Comparison of ENCODE assay signal across 8 cellular contexts in the genomic region with DNA sequence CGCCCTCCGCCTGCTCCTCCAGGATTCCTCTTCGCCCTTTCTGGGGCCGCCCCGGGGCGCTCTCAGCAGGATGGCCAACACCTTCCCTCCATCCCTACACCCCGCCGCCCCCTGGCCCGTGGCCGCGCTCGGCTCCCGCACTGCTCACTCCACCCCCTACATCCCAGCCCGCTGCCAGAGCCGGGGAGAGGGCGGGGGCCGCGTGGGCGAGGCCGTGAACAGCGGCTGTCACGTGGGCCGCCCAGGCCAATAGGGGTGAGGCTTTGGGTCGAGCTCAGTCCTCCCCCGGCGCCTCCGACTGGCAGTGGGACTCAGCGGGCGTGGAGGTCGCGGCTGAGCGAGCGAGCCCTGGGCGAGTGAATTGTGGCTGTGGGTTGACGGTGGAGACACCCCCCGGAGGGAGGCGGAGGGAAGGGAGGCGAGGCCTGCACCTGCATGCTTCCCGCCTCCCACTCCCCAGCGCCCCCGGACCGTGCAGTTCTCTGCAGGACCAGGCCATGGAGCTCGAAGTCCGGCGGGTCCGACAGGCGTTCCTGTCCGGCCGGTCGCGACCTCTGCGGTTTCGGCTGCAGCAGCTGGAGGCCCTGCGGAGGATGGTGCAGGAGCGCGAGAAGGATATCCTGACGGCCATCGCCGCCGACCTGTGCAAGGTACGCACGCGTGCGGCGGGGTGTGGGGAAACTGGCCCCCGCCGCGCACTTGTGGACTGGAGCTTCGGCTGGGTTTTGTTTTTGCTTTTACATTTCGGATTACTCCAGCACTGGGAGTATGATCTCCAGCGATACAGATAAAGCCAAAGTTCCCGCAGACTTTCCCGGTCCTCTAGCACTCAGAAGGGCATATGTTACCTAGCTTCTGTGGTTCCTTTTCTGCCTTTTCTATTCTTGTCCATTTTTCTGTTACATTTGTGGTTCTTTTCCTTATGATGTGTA. TPM values are rescaled to one million over a fixed set of nuclear protein-coding genes. Genes with fewer than 3 reads are reported as not detected.
DNase-seq lines count a peak whose midpoint lies in the region; ATAC-seq, FAIRE-seq and TF ChIP-seq lines count a peak whose summit lies in the region.

Gene ALDH3A2, plus strand, starts transcription at position 277 of the 932 bp plus-strand sequence. Its CDS starts 221 bp downstream, at position 498.

- H3K9ac ChIP-seq in adipocyte (ENCODE audit: low read length) (peak within 1 kb of the TSS; percentile 94), parathyroid adenoma (peak within 1 kb of the TSS; percentile 22)

- DNase-seq in GM12892 (ENCODE audit: insufficient read length): peak; percentile 96
- peak; percentile 98 for DNase-seq in NCI-H1436 (lab: John Stamatoyannopoulos, UW)
- peak; percentile 84 to 99 (median 91) for DNase-seq in T-cell
- peak; percentile 97 for DNase-seq in adipocyte (ENCODE audit: low read depth)
- peak; percentile 99 for DNase-seq in Right ventricle myocardium superior
- DNase-seq in tibial nerve (ENCODE audit: low spot score in 2 of 2): peak; percentile 95 to 97

- TF ChIP-seq EP300 in tibial nerve (IDR thresholded peaks at IDR 0.05): peak; percentile 54 to 97

- H3K36me3 ChIP-seq in adipocyte (ENCODE audit: control insufficient read depth, insufficient read depth, low read length, severe bottlenecking): peaks cover 7% of the 10 kb centered on the region
- H3K36me3 ChIP-seq in parathyroid adenoma (ENCODE audit: control insufficient read depth, insufficient read depth, low read length): no peaks in the 10 kb centered on the region
- H3K36me3 ChIP-seq in tibial nerve: peaks cover 0 to 7% (median 0%) of the 10 kb centered on the region in 3 donors

- peak; percentile 52 for TF ChIP-seq CTCF in parathyroid adenoma (IDR thresholded peaks at IDR 0.05)
- TF ChIP-seq CTCF in tibial nerve (IDR thresholded peaks at IDR 0.05): peak; percentile 24 to 62 (median 33)

- H3K4me1 ChIP-seq in adipocyte (ENCODE audit: control insufficient read depth, insufficient read depth, low read length): peaks cover 73% of the 10 kb centered on the region
- peaks cover 10% of the 10 kb centered on the region for H3K4me1 ChIP-seq in parathyroid adenoma
- peaks cover 0 to 57% (median 39%) of the 10 kb centered on the region in 4 donors for H3K4me1 ChIP-seq in tibial nerve

- peak within 1 kb of the TSS; percentile 85 for H3K4me2 ChIP-seq in parathyroid adenoma (ENCODE audit: low read length)

- TF ChIP-seq POLR2A in GM12892 (IDR thresholded peaks at IDR 0.05; ENCODE audit: low read depth, low read length): peak; percentile 87; the same call in 1 of the 2 replicates
- peak; percentile 93 to 95 for TF ChIP-seq POLR2A in tibial nerve (IDR thresholded peaks at IDR 0.05)

- H3K27me3 ChIP-seq in adipocyte (replicated peaks; ENCODE audit: control insufficient read depth, insufficient read depth, low read length) (no peaks in the 10 kb centered on the region), parathyroid adenoma (ENCODE audit: control insufficient read depth, insufficient read depth, low read length) (no peaks in the 10 kb centered on the region), tibial nerve (no peaks in the 10 kb centered on the region)

- H3K36me3 Mint-ChIP-seq in T-cell: peaks cover 18% of the 10 kb centered on the region

- peak within 1 kb of the TSS; percentile 94 for H2AFZ ChIP-seq in parathyroid adenoma

- no peaks in the 10 kb centered on the region for H3K27me3 Mint-ChIP-seq in T-cell

- peak; percentile 97 for FAIRE-seq in GM12892 (lab: Jason Lieb, UNC)

- H3K79me2 ChIP-seq in parathyroid adenoma: peaks cover 13% of the 10 kb centered on the region

- peaks cover 40 to 45% (median 42%) of the 10 kb centered on the region in 3 donors for H3K4me1 Mint-ChIP-seq in T-cell

- H3K4me3 ChIP-seq in adipocyte (ENCODE audit: low read length): peak within 1 kb of the TSS; percentile 97
- peak within 1 kb of the TSS; percentile 59 for H3K4me3 ChIP-seq in parathyroid adenoma (ENCODE audit: low read depth, low read length)
- H3K4me3 ChIP-seq in tibial nerve: peak within 1 kb of the TSS; percentile 61 to 91 (median 74)

- peak within 1 kb of the TSS; percentile 85 to 96 for H3K27ac Mint-ChIP-seq in T-cell

- 0% methylated on average over 20 to 39 of the region's 73 CpGs for WGBS in tibial nerve, 2 donors

- CTCF ChIA-PET in T-cell (lab: Charles Lee): interaction anchor here in 1 of 2 donors (1.2 to 2.1 kb wide), 3 partner anchors 13 to 271 kb away, joined by 5 to 11 read pairs (median 5); partner anchors contain the start of gene MAPK7

- peak within 1 kb of the TSS; percentile 93 to 99 (median 94) for H3K4me3 Mint-ChIP-seq in T-cell

- intact Hi-C loops in Right ventricle myocardium superior (cut with DNase I): loop anchor here (5.0 kb wide), 2 partner anchors 99 to 136 kb away; partner anchors contain the start of gene ALDH3A1

- POLR2A ChIA-PET in T-cell (lab: Charles Lee): interaction anchor here in 1 of 2 donors (0.6 to 1.2 kb wide), 3 partner anchors 8 to 478 kb away, joined by 3 to 4 read pairs (median 4); no protein-coding TSS in a partner anchor

- no peaks in the 10 kb centered on the region for H3K9me3 Mint-ChIP-seq in T-cell

- H3K9me3 ChIP-seq in adipocyte (ENCODE audit: control insufficient read depth, low read length) (no peaks in the 10 kb centered on the region), parathyroid adenoma (ENCODE audit: control insufficient read depth, low read length) (no peaks in the 10 kb centered on the region), tibial nerve (no peaks in the 10 kb centered on the region)

- ATAC-seq in HG02798 (IDR thresholded peaks at IDR 0.05; ENCODE audit: poor library complexity, unreplicated experiment): peak; percentile 94
- peak; percentile 95 to 98 (median 96) for ATAC-seq in T-cell (replicated peaks in 1 of 4)
- peak; percentile 99 for ATAC-seq in Right ventricle myocardium superior (ENCODE audit: poor library complexity)

- H3K27ac ChIP-seq in parathyroid adenoma (peak within 1 kb of the TSS; percentile 97), tibial nerve (peak within 1 kb of the TSS; percentile 96 to 99 (median 98))

RNA-seq across cellular contexts. Expression of gene ALDH3A2, which starts in this region (rescaled TPM):
- 21.1 TPM for polyA plus RNA-seq in GM12892 (2012; ENCODE audit: missing spikeins)
- total RNA-seq in T-cell (10 to 100 TPM; 21.9 to 38.0 (median 35.7) TPM), Right ventricle myocardium superior (53.6 TPM), tibial nerve (100 to 1,000 TPM in 2 of 4 donors, 10 to 100 TPM in 2; 84.3 to 152 (median 105) TPM)

Comparison
In these comparisons a context has a peak if more than half of its experiments do, and no peak if none do; other contexts are left out.
1. Peak in every context shown above with its lines: DNase-seq, ATAC-seq, H3K4me3 ChIP-seq and H3K27ac ChIP-seq.